8 cellular contexts compared by ENCODE assay signal in the genomic region with DNA sequence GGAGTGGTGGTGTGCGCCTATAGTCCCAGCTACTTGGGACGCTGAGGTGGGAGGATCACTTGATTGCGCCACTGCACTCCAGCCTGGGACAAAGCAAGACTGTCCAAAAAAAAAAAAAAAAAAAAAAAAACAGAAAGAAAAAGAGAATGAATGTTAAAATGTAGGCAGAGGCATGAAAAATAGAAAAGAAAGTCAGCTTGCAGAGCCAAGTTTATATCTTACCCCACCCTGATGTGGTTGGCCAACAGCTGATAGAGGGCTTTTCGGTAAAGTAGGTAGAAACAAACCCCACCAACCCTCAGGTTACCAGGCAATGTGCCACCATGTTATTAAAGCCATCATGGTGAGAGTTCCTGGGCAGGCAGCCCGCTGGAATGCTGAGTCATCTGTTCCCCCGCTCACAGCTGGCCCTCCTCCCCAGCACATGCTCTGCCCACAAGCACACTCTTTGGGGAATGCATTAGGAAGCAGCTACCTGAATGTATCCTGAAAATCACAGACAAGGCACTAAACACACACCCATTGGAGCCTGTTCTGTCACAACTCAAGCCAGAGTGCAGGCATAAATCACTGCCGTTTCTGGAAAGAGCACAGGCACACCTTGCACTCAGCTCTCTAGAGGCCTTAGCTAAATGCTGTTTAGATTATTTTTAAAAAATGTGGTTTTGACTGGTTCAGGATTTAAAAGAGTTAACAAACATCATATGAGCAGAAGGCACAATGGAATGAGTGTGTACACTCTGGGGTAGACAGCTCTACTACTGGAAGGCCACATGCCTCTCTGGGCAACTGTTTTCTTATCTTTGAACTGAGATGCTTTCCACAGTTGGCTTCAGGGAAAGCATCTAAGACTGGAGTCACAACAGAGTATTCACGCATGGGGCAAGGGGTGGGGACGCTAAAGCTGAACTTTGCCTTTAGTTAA.
DNase-seq lines count a peak whose midpoint lies in the region; ATAC-seq and TF ChIP-seq lines count a peak whose summit lies in the region.

No MANE protein-coding gene starts in this region.

- no peak for ATAC-seq in HG02852 (IDR thresholded peaks at IDR 0.05; ENCODE audit: unreplicated experiment)

- H2AK5ac ChIP-seq in mesenchymal stem cell (ENCODE audit: low read length, severe bottlenecking) = peak overlapping the region; percentile 99

- DNase-seq in AG09319 (ENCODE audit: extremely low read depth, low read depth) = peak; percentile 94
- peak; percentile 96 for DNase-seq in HT1080 (ENCODE audit: low read depth)
- DNase-seq in RPMI8226 = peak; percentile 96
- DNase-seq in epithelial cell of esophagus (ENCODE audit: low read depth) = peak; percentile 96
- peak; percentile 87 for DNase-seq in mesenchymal stem cell
- peak in 1 of 2 donors; percentile 97 for DNase-seq in vagina (ENCODE audit: extremely low spot score in 2 of 2)
- DNase-seq in effector memory CD4-positive, alpha-beta T cell = no peak

- no peaks in the 10 kb centered on the region for H3K9me3 ChIP-seq in mesenchymal stem cell (ENCODE audit: control insufficient read depth, low read length)
- H3K9me3 ChIP-seq in vagina = no peaks in the 10 kb centered on the region
- no peaks in the 10 kb centered on the region for H3K9me3 ChIP-seq in effector memory CD4-positive, alpha-beta T cell (ENCODE audit: control insufficient read depth, low read length)

- intact Hi-C loops in vagina (cut with DNase I) = no loop called here

- H3K4me1 ChIP-seq in mesenchymal stem cell (ENCODE audit: control insufficient read depth, insufficient read depth, low read depth, low read length) (peaks cover 21% of the 10 kb centered on the region), vagina (peaks cover 45% of the 10 kb centered on the region)
- H3K4me1 ChIP-seq in effector memory CD4-positive, alpha-beta T cell (ENCODE audit: control insufficient read depth, insufficient read depth, low read length, poor library complexity, severe bottlenecking) = no peaks in the 10 kb centered on the region

- TF ChIP-seq POLR2A in vagina (IDR thresholded peaks at IDR 0.05) = no peak

- H2BK5ac ChIP-seq in mesenchymal stem cell (ENCODE audit: low read depth, low read length, poor library complexity, severe bottlenecking) = no peak overlapping the region

- no peaks in the 10 kb centered on the region for H3K36me3 ChIP-seq in mesenchymal stem cell (ENCODE audit: control insufficient read depth in 1 of 2, insufficient read depth in 2 of 2, low read depth in 1 of 2, low read length in 2 of 2)
- H3K36me3 ChIP-seq in vagina = no peaks in the 10 kb centered on the region
- H3K36me3 ChIP-seq in effector memory CD4-positive, alpha-beta T cell (ENCODE audit: control insufficient read depth, insufficient read depth, low read length) = no peaks in the 10 kb centered on the region

- H4K8ac ChIP-seq in mesenchymal stem cell (ENCODE audit: low read length) = peak overlapping the region; percentile 19

- H3K4me3 ChIP-seq in epithelial cell of esophagus (ENCODE audit: low read length) (no peak overlapping the region), mesenchymal stem cell (ENCODE audit: insufficient read depth in 1 of 2, low read depth in 1 of 2, low read length in 2 of 2) (peak overlapping the region in 1 of 2 experiments; percentile 7), vagina (no peak overlapping the region)
- no peak overlapping the region for H3K4me3 ChIP-seq in effector memory CD4-positive, alpha-beta T cell (ENCODE audit: insufficient read depth, low read depth, low read length, poor library complexity, severe bottlenecking)

- H2AFZ ChIP-seq in mesenchymal stem cell (ENCODE audit: low read depth, low read length) = no peak overlapping the region

- H3K27me3 ChIP-seq in mesenchymal stem cell (ENCODE audit: control insufficient read depth in 1 of 2, insufficient read depth in 1 of 2, low read length in 2 of 2) (no peaks in the 10 kb centered on the region), vagina (no peaks in the 10 kb centered on the region)
- H3K27me3 ChIP-seq in effector memory CD4-positive, alpha-beta T cell (replicated peaks; ENCODE audit: control insufficient read depth, insufficient read depth, low read length, poor library complexity, severe bottlenecking) = no peaks in the 10 kb centered on the region

- no peak overlapping the region for H2BK15ac ChIP-seq in mesenchymal stem cell (ENCODE audit: low read depth, poor library complexity, severe bottlenecking)

- H3K18ac ChIP-seq in mesenchymal stem cell (ENCODE audit: low read depth in 1 of 2, low read length in 2 of 2) = peak overlapping the region; percentile 4 to 80

- H2BK12ac ChIP-seq in mesenchymal stem cell (ENCODE audit: low read length in 2 of 2) = peak overlapping the region in 1 of 2 experiments; percentile 93

- no peak overlapping the region for H2BK120ac ChIP-seq in mesenchymal stem cell (ENCODE audit: low read depth, low read length)

- H4K91ac ChIP-seq in mesenchymal stem cell (ENCODE audit: low read length) = no peak overlapping the region

- H3K14ac ChIP-seq in mesenchymal stem cell (ENCODE audit: low read length in 2 of 2) = peak overlapping the region in 1 of 2 experiments; percentile 68

- peaks cover 15% of the 10 kb centered on the region for H3K79me1 ChIP-seq in mesenchymal stem cell (replicated peaks; ENCODE audit: low read length, poor library complexity, severe bottlenecking)

- 27% methylated on average over 6 of the region's 9 CpGs for WGBS in mesenchymal stem cell

- no peak overlapping the region for H3K23ac ChIP-seq in mesenchymal stem cell (ENCODE audit: low read length in 2 of 2)

- H3K9ac ChIP-seq in mesenchymal stem cell (ENCODE audit: low read length) = peak overlapping the region; percentile 66

- H3K4ac ChIP-seq in mesenchymal stem cell (ENCODE audit: low read depth in 1 of 2, low read length in 2 of 2) = peak overlapping the region in 1 of 2 experiments; percentile 6

- TF ChIP-seq CTCF in AG09319 (IDR thresholded peaks at IDR 0.05; ENCODE audit: low read depth, low read length) (no peak), epithelial cell of esophagus (IDR thresholded peaks at IDR 0.05; ENCODE audit: insufficient read depth, low read depth, low read length, missing control alignments) (no peak), vagina (IDR thresholded peaks at IDR 0.05) (no peak)

- peak overlapping the region; percentile 9 for H3K4me2 ChIP-seq in mesenchymal stem cell (ENCODE audit: low read length, poor library complexity, severe bottlenecking)

- H3K27ac ChIP-seq in mesenchymal stem cell (ENCODE audit: low read length, poor library complexity, severe bottlenecking) (peak overlapping the region; percentile 89), vagina (peak overlapping the region; percentile 69)
- H3K27ac ChIP-seq in effector memory CD4-positive, alpha-beta T cell (ENCODE audit: insufficient read depth, low read length, poor library complexity, severe bottlenecking) = no peak overlapping the region

Comparison
In these comparisons a context has a peak if more than half of its experiments do, and no peak if none do; other contexts are left out.
1. DNase-seq: peak in AG09319 (single experiment), HT1080 (single experiment), RPMI8226 (single experiment), epithelial cell of esophagus (single experiment) and mesenchymal stem cell (single experiment); none in effector memory CD4-positive, alpha-beta T cell (0 of 3).